ENCODE assay signal across 17 cellular contexts in the genomic region with DNA sequence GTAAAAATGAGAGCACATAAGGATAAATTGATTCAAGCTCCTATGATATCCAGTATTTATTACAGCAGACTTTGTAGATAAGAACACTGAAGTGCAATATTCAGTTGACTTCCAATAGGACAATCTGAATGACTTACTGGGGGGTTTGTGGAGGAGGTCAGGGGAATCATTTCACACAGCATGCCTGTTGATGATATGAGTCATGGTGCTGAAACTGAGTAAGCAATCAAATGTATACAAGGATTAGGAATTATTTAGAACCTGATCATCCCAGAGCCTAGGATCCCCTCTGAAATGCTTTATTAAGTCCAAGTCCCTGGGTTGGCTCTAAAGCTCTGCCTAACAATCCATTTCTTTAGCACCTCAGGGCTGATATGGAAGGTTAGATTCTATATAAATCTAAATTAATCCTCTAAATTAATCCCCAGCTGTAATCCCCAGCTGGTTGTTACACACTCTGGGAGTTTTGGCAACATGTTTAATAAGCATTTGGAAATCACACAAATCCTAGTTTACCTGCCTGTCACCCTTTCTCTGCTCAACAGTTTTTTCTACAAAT.
DNase-seq lines count a peak whose midpoint lies in the region; ATAC-seq and TF ChIP-seq lines count a peak whose summit lies in the region.
"Had no signal": no experiment of that assay in that cellular context is flagged by ENCODE, and none has a peak within 500 bp of the region (broad histone marks: within the 10 kb centered on the region; RNA-seq: fewer than 3 reads in every experiment).

No MANE protein-coding gene starts in this region.

- H3K9me3 ChIP-seq in MM.1S (replicated peaks; ENCODE audit: insufficient read depth, low read length): no peaks in the 10 kb centered on the region

- no peaks in the 10 kb centered on the region for H3K4me1 ChIP-seq in MM.1S (ENCODE audit: low read length)
- H3K4me1 ChIP-seq in mesendoderm (ENCODE audit: control insufficient read depth, low read depth, low read length): no peaks in the 10 kb centered on the region

- TF ChIP-seq CTCF in choroid plexus epithelial cell (conservative IDR thresholded peaks at IDR 0.05; ENCODE audit: low read depth, low read length) (no peak), MM.1S (IDR thresholded peaks at IDR 0.05; ENCODE audit: low read length) (no peak)

- no peaks in the 10 kb centered on the region for H3K9me2 ChIP-seq in MM.1S (replicated peaks; ENCODE audit: insufficient read depth, low read length)

- H3K27me3 ChIP-seq in MM.1S (replicated peaks; ENCODE audit: insufficient read depth, low read length) (no peaks in the 10 kb centered on the region), mesendoderm (ENCODE audit: insufficient read depth, low read length, poor library complexity) (no peaks in the 10 kb centered on the region)

- H3K4me1 Mint-ChIP-seq in activated T-helper 17 cell treated with anti-CD3 and anti-CD28 coated beads, Interleukin-2, amount 50 U/mL, for 72 hours: no peaks in the 10 kb centered on the region
- H3K4me1 Mint-ChIP-seq: H9, IgD-negative memory B cell had no signal

- H3K4me3 ChIP-seq in choroid plexus epithelial cell (ENCODE audit: low read depth, low read length) (no peak overlapping the region), MM.1S (ENCODE audit: low read length) (no peak overlapping the region), mesendoderm (ENCODE audit: low read length) (no peak overlapping the region)
- H3K4me3 ChIP-seq: SK-N-MC had no signal

- H4K20me1 ChIP-seq in MM.1S (ENCODE audit: insufficient read depth, low read length): no peaks in the 10 kb centered on the region

- no peak overlapping the region for H3K27ac Mint-ChIP-seq in activated T-helper 17 cell treated with anti-CD3 and anti-CD28 coated beads, Interleukin-2, amount 50 U/mL, for 72 hours
- H3K27ac Mint-ChIP-seq: CD4-positive, alpha-beta T cell; H9; IgD-negative memory B cell had no signal

- no peaks in the 10 kb centered on the region for H3K27me3 Mint-ChIP-seq in activated T-helper 17 cell treated with anti-CD3 and anti-CD28 coated beads, Interleukin-2, amount 50 U/mL, for 72 hours
- H3K27me3 Mint-ChIP-seq: CD4-positive, alpha-beta T cell; IgD-negative memory B cell had no signal

- ATAC-seq in activated T-helper 17 cell treated with anti-CD3 and anti-CD28 coated beads, Interleukin-2, amount 50 U/mL, for 72 hours (replicated peaks): no peak

- no peak overlapping the region for H3K4ac ChIP-seq in mesendoderm (ENCODE audit: low read depth, low read length)

- no peak overlapping the region for H2AFZ ChIP-seq in MM.1S (ENCODE audit: low read length)

- no peaks in the 10 kb centered on the region for H3K79me2 ChIP-seq in MM.1S (ENCODE audit: low read length)
- H3K79me2 ChIP-seq in mesendoderm (ENCODE audit: control insufficient read depth, insufficient read depth, low read length): no peaks in the 10 kb centered on the region

- DNase-seq in ELR (ENCODE audit: low read depth): peak; percentile 61
- peak; percentile 66 for DNase-seq in NCI-H82 (lab: John Stamatoyannopoulos, UW)
- DNase-seq in choroid plexus epithelial cell (ENCODE audit: low read depth): peak; percentile 41
- DNase-seq in kidney tubule cell (ENCODE audit: low spot score): peak; percentile 25
- DNase-seq in NCI-H1092 treated with DMSO at 0.1 percent for 48 hours (lab: John Stamatoyannopoulos, UW): no peak
- DNase-seq in MM.1S: no peak
- DNase-seq in mesendoderm: no peak
- DNase-seq: AML-193; CD4-positive, alpha-beta T cell; H9; MV-4-11; NCI-H1436; NCI-H2029 treated with DMSO at 0.1 percent for 48 hours; NCI-H510A treated with DMSO at 0.1 percent for 48 hours had no signal

- no peaks in the 10 kb centered on the region for H3K79me1 ChIP-seq in mesendoderm (ENCODE audit: low read length)

- no peaks in the 10 kb centered on the region for H3K36me3 ChIP-seq in MM.1S (replicated peaks; ENCODE audit: insufficient read depth, low read length)
- no peaks in the 10 kb centered on the region for H3K36me3 ChIP-seq in mesendoderm (ENCODE audit: control insufficient read depth, insufficient read depth, low read length)

- no peaks in the 10 kb centered on the region for H3F3A ChIP-seq in MM.1S (ENCODE audit: insufficient read depth, low read length)

- H3K23ac ChIP-seq in mesendoderm (ENCODE audit: low read length): no peak overlapping the region

- no peaks in the 10 kb centered on the region for H3K36me3 Mint-ChIP-seq in activated T-helper 17 cell treated with anti-CD3 and anti-CD28 coated beads, Interleukin-2, amount 50 U/mL, for 72 hours (ENCODE audit: low read depth)
- H3K36me3 Mint-ChIP-seq: IgD-negative memory B cell had no signal

- H2BK120ac ChIP-seq in mesendoderm (ENCODE audit: low read depth, low read length): no peak overlapping the region

- H2AK5ac ChIP-seq in mesendoderm (ENCODE audit: low read length): no peak overlapping the region

- no peak overlapping the region for H2BK15ac ChIP-seq in mesendoderm (replicated peaks; ENCODE audit: low read depth)

- H3K18ac ChIP-seq in mesendoderm (ENCODE audit: low read length): no peak overlapping the region

- H3K4me3 Mint-ChIP-seq in activated T-helper 17 cell treated with anti-CD3 and anti-CD28 coated beads, Interleukin-2, amount 50 U/mL, for 72 hours: no peak overlapping the region
- H3K4me3 Mint-ChIP-seq: CD4-positive, alpha-beta T cell; H9; IgD-negative memory B cell had no signal

- H3K9me3 Mint-ChIP-seq in activated T-helper 17 cell treated with anti-CD3 and anti-CD28 coated beads, Interleukin-2, amount 50 U/mL, for 72 hours: peaks cover 6% of the 10 kb centered on the region
- H3K9me3 Mint-ChIP-seq: H9 had no signal

- H3K9ac ChIP-seq in MM.1S (ENCODE audit: low read length) (no peak overlapping the region), mesendoderm (ENCODE audit: low read length) (no peak overlapping the region)

- H4K8ac ChIP-seq in mesendoderm (ENCODE audit: low read depth, low read length): no peak overlapping the region

- H3K27ac ChIP-seq in MM.1S (ENCODE audit: low read length) (no peak overlapping the region), mesendoderm (ENCODE audit: low read depth, low read length) (no peak overlapping the region)
- H3K27ac ChIP-seq: SK-N-MC had no signal

- H3K4me2 ChIP-seq in MM.1S (ENCODE audit: low read depth, low read length): no peak overlapping the region
- H3K4me2 ChIP-seq in mesendoderm (ENCODE audit: low read length): no peak overlapping the region

- no peak overlapping the region for H3K56ac ChIP-seq in mesendoderm (ENCODE audit: low read length)

- no peak overlapping the region for H4K5ac ChIP-seq in mesendoderm (ENCODE audit: low read length)

- H2BK5ac ChIP-seq in mesendoderm (ENCODE audit: low read length): no peak overlapping the region

Comparison
In these comparisons a context has a peak if more than half of its experiments do, and no peak if none do; other contexts are left out.
1. DNase-seq: peak in ELR (single experiment), NCI-H82 (single experiment), choroid plexus epithelial cell (single experiment) and kidney tubule cell (single experiment); none in NCI-H1092 treated with DMSO at 0.1 percent for 48 hours (single experiment), MM.1S (single experiment) and mesendoderm (single experiment).